In genomic region chr7:123237-123636, GRCh38 we compare ENCODE assay signal across 19 cellular contexts.
A peak's percentile ranks its signal among the peaks of the same experiment; 100 is the strongest.
DNase-seq lines count a peak whose midpoint lies in the region; TF ChIP-seq lines count a peak whose summit lies in the region.
"Had no signal": no experiment of that assay in that cellular context is flagged by ENCODE, and none has a peak within 500 bp of the region (broad histone marks: within the 10 kb centered on the region; RNA-seq: fewer than 3 reads in every experiment).

No MANE protein-coding gene starts in this region.

- intact Hi-C loops in esophagus muscularis mucosa (cut with DNase I) = no loop called here

- H3K9me3 ChIP-seq in BLaER1 treated with 17β-estradiol and CSF1 and Interleukin-3, amounts not matched to agents 10 nM and 100 nM (replicated peaks in 1 of 11) = peaks cover 0 to 15% (median 0%) of the 10 kb centered on the region in 11 experiments; a peak in 3 of 22 replicates
- H3K9me3 ChIP-seq in Peyer's patch (no peaks in the 10 kb centered on the region), esophagus muscularis mucosa (no peaks in the 10 kb centered on the region), neuronal stem cell (replicated peaks in 1 of 2; ENCODE audit: control insufficient read depth in 2 of 2, insufficient read depth in 1 of 2, low read depth in 1 of 2, low read length in 2 of 2) (peaks cover 0 to 3% of the 10 kb centered on the region in 2 donors)

- H4K20me1 ChIP-seq in BLaER1 treated with 17β-estradiol and CSF1 and Interleukin-3, amounts not matched to agents 10 nM and 100 nM = no peaks in the 10 kb centered on the region

- no peak overlapping the region for H2BK120ac ChIP-seq in neuronal stem cell (ENCODE audit: low read depth, low read length)

- H3K27ac ChIP-seq in BLaER1 treated with 17β-estradiol and CSF1 and Interleukin-3, amounts not matched to agents 10 nM and 100 nM = peak overlapping the region in 8 of 11 experiments; percentile 1 to 63 (median 51); a peak in 13 of 22 replicates
- no peak overlapping the region for H3K27ac ChIP-seq in Peyer's patch
- no peak overlapping the region for H3K27ac ChIP-seq in esophagus muscularis mucosa (replicated peaks in 1 of 4)
- H3K27ac ChIP-seq in neuronal stem cell (replicated peaks; ENCODE audit: low read length) = no peak overlapping the region
- H3K27ac ChIP-seq: C4-2B, KMS-11 had no signal

- H4K91ac ChIP-seq in neuronal stem cell (ENCODE audit: low read depth, low read length, poor library complexity) = no peak overlapping the region

- H3K4me3 ChIP-seq in BLaER1 treated with 17β-estradiol and CSF1 and Interleukin-3, amounts not matched to agents 10 nM and 100 nM = no peak overlapping the region
- H3K4me3 ChIP-seq in Peyer's patch (no peak overlapping the region), esophagus muscularis mucosa (no peak overlapping the region), neuronal stem cell (ENCODE audit: low read length in 2 of 2) (no peak overlapping the region)

- H4K8ac ChIP-seq in neuronal stem cell (ENCODE audit: low read depth, low read length) = no peak overlapping the region

- peak in 2 of 3 donors; percentile 13 to 37 for DNase-seq in Peyer's patch
- peak; percentile 45 for DNase-seq in esophagus muscularis mucosa (ENCODE audit: extremely low spot score)
- no peak for DNase-seq in neuronal stem cell (ENCODE audit: low spot score)
- DNase-seq in NCI-H526 treated with DMSO at 0.1 percent for 48 hours (lab: John Stamatoyannopoulos, UW) = no peak
- DNase-seq in stimulated activated CD4-positive, alpha-beta T cell treated with anti-CD3 and anti-CD28 coated beads, Interleukin-2, amount 100 ng/mL, for 48 hours = no peak
- no peak for DNase-seq in NCI-H774 (lab: John Stamatoyannopoulos, UW)
- DNase-seq: CD8-positive, alpha-beta T cell; DMS 273 treated with DMSO at 0.1 percent for 48 hours; DMS79 treated with DMSO at 0.1 percent for 48 hours; GF-D8; HCEC 1CT; MM.1S; NCI-H2029 treated with DMSO at 0.1 percent for 48 hours; NCI-H446 treated with DMSO at 0.1 percent for 48 hours; NCI-H526; SHP77 treated with DMSO at 0.1 percent for 48 hours had no signal

- peak overlapping the region; percentile 12 to 96 (median 59); a peak in 20 of 22 replicates for H3K4me2 ChIP-seq in BLaER1 treated with 17β-estradiol and CSF1 and Interleukin-3, amounts not matched to agents 10 nM and 100 nM
- no peak overlapping the region for H3K4me2 ChIP-seq in neuronal stem cell (ENCODE audit: insufficient read depth, low read length, poor library complexity, severe bottlenecking)
- H3K4me2 ChIP-seq: KMS-11 had no signal

- peak overlapping the region in 2 of 11 experiments; percentile 11 to 40; a peak in 2 of 22 replicates for H3K9ac ChIP-seq in BLaER1 treated with 17β-estradiol and CSF1 and Interleukin-3, amounts not matched to agents 10 nM and 100 nM
- no peak overlapping the region for H3K9ac ChIP-seq in neuronal stem cell (ENCODE audit: low read depth, low read length, poor library complexity)
- H3K9ac ChIP-seq: KMS-11 had no signal

- TF ChIP-seq CTCF in Peyer's patch (IDR thresholded peaks at IDR 0.05) (no peak), esophagus muscularis mucosa (IDR thresholded peaks at IDR 0.05) (no peak)

- H3K79me1 ChIP-seq in neuronal stem cell (ENCODE audit: low read depth, low read length) = no peaks in the 10 kb centered on the region

- no peak overlapping the region for H2BK12ac ChIP-seq in neuronal stem cell (ENCODE audit: low read length)

- no peak overlapping the region for H3K4ac ChIP-seq in neuronal stem cell (ENCODE audit: low read length)

- H2BK5ac ChIP-seq in neuronal stem cell (ENCODE audit: low read length) = no peak overlapping the region

- H3K4me1 ChIP-seq in BLaER1 treated with 17β-estradiol and CSF1 and Interleukin-3, amounts not matched to agents 10 nM and 100 nM = peaks cover 60 to 92% (median 77%) of the 10 kb centered on the region in 10 experiments
- H3K4me1 ChIP-seq in Peyer's patch (no peaks in the 10 kb centered on the region), esophagus muscularis mucosa (peaks cover 0 to 30% (median 12%) of the 10 kb centered on the region in 4 donors), neuronal stem cell (ENCODE audit: control insufficient read depth in 2 of 2, insufficient read depth in 1 of 2, low read depth in 1 of 2, low read length in 2 of 2) (peaks cover 9 to 12% of the 10 kb centered on the region in 2 donors)

- WGBS in esophagus muscularis mucosa = 82% methylated on average over 10 of the region's 10 CpGs
- WGBS in neuronal stem cell (ENCODE audit: extremely low coverage in 2 of 2, insufficient read length in 2 of 2, insufficient replicate concordance in 1 of 2), 2 donors = no CpG with 5 or more reads among the region's 10 CpGs

- H3K36me3 ChIP-seq in BLaER1 treated with 17β-estradiol and CSF1 and Interleukin-3, amounts not matched to agents 10 nM and 100 nM = no peaks in the 10 kb centered on the region
- H3K36me3 ChIP-seq in Peyer's patch = no peaks in the 10 kb centered on the region
- H3K36me3 ChIP-seq in esophagus muscularis mucosa = no peaks in the 10 kb centered on the region
- no peaks in the 10 kb centered on the region for H3K36me3 ChIP-seq in neuronal stem cell (replicated peaks in 1 of 2; ENCODE audit: control insufficient read depth in 2 of 2, insufficient read depth in 2 of 2, low read length in 2 of 2)

- H3K23ac ChIP-seq in neuronal stem cell (ENCODE audit: low read depth, low read length, poor library complexity) = peak overlapping the region; percentile 57

- H3K14ac ChIP-seq in neuronal stem cell (ENCODE audit: low read length) = no peak overlapping the region

- peak overlapping the region; percentile 50 for H2AK5ac ChIP-seq in neuronal stem cell (ENCODE audit: low read depth, low read length)

- H2AFZ ChIP-seq in neuronal stem cell (ENCODE audit: low read length) = no peak overlapping the region

- H3K18ac ChIP-seq in neuronal stem cell (ENCODE audit: low read length) = peak overlapping the region; percentile 75

- H2BK15ac ChIP-seq in neuronal stem cell (ENCODE audit: low read length) = peak overlapping the region; percentile 68

- peaks cover 0 to 10% (median 3%) of the 10 kb centered on the region in 11 experiments; a peak in 9 of 22 replicates for H3K27me3 ChIP-seq in BLaER1 treated with 17β-estradiol and CSF1 and Interleukin-3, amounts not matched to agents 10 nM and 100 nM
- H3K27me3 ChIP-seq in Peyer's patch (no peaks in the 10 kb centered on the region), esophagus muscularis mucosa (no peaks in the 10 kb centered on the region), neuronal stem cell (ENCODE audit: control insufficient read depth in 3 of 3, insufficient read depth in 3 of 3, low read depth in 1 of 3, low read length in 3 of 3) (peaks cover 0 to 20% (median under 1%) of the 10 kb centered on the region in 3 experiments)

- TF ChIP-seq POLR2A in Peyer's patch (IDR thresholded peaks at IDR 0.05) (no peak), esophagus muscularis mucosa (IDR thresholded peaks at IDR 0.05; ENCODE audit: low read depth) (no peak)

- no peak for TF ChIP-seq EP300 in esophagus muscularis mucosa (IDR thresholded peaks at IDR 0.05)

Comparison
In these comparisons a context has a peak if more than half of its experiments do, and no peak if none do; other contexts are left out.
1. H3K27ac ChIP-seq: peak in BLaER1 treated with 17β-estradiol and CSF1 and Interleukin-3, amounts not matched to agents 10 nM and 100 nM (8 of 11); none in Peyer's patch (0 of 4), esophagus muscularis mucosa (0 of 4) and neuronal stem cell (single experiment).
2. DNase-seq: peak in Peyer's patch (2 of 3) and esophagus muscularis mucosa (single experiment); none in neuronal stem cell (single experiment), NCI-H526 treated with DMSO at 0.1 percent for 48 hours (single experiment), stimulated activated CD4-positive, alpha-beta T cell treated with anti-CD3 and anti-CD28 coated beads, Interleukin-2, amount 100 ng/mL, for 48 hours (0 of 2) and NCI-H774 (single experiment).